Comparison of ENCODE assay signal across 23 cellular contexts in the genomic region with DNA sequence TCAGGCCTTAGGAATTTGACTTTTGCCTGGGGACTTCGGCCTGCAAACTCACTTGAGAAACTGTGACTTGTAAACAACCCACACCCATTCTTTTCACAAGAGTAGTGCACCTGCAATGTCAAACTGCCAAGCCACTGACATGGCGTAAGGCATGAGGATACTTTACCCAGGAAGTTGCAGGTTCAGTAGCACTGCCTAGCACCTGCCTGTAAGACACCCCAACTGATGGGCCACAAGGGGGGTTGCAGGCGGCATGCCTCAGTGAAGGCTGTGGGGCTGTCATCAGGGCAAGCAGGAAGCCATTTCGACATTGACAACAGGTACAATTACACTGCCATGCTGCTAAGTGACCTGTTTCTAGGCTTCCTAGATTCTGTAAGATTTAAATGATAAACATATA. TPM values are rescaled to one million over a fixed set of nuclear protein-coding genes. Genes with fewer than 3 reads are reported as not detected.
A peak's percentile ranks its signal among the peaks of the same experiment; 100 is the strongest.
DNase-seq lines count a peak whose midpoint lies in the region; ATAC-seq, FAIRE-seq and TF ChIP-seq lines count a peak whose summit lies in the region.
"Had no signal": no experiment of that assay in that cellular context is flagged by ENCODE, and none has a peak within 500 bp of the region (broad histone marks: within the 10 kb centered on the region; RNA-seq: fewer than 3 reads in every experiment).

No MANE protein-coding gene starts in this region.

- WGBS in thyroid gland, 2 donors: 89 to 100% methylated on average over 4 of the region's 4 CpGs

- H3K4me1 Mint-ChIP-seq in endothelial cell (ENCODE audit: unreplicated experiment): no peaks in the 10 kb centered on the region
- no peaks in the 10 kb centered on the region for H3K4me1 Mint-ChIP-seq in osteocyte (ENCODE audit: unreplicated experiment)
- H3K4me1 Mint-ChIP-seq in activated CD4-positive, alpha-beta T cell treated with anti-CD3 and anti-CD28 coated beads for 36 hours: no peaks in the 10 kb centered on the region
- H3K4me1 Mint-ChIP-seq: CD14-positive monocyte; CD4-positive, alpha-beta memory T cell had no signal

- no peaks in the 10 kb centered on the region for H4K20me1 ChIP-seq in DND-41 (ENCODE audit: insufficient read depth, low read length)
- H4K20me1 ChIP-seq: BLaER1 had no signal

- no peak for ATAC-seq in DND-41 (ENCODE audit: insufficient read depth, low read depth)
- ATAC-seq in activated CD4-positive, alpha-beta T cell treated with anti-CD3 and anti-CD28 coated beads for 36 hours: no peak

- H3K4me3 ChIP-seq in DND-41 (ENCODE audit: low read depth in 1 of 2, low read length in 2 of 2) (no peak overlapping the region), thyroid gland (replicated peaks in 1 of 3) (no peak overlapping the region)
- H3K4me3 ChIP-seq in Jurkat, Clone E6-1 (ENCODE audit: low read length): no peak overlapping the region
- H3K4me3 ChIP-seq: BLaER1, GM23248, HAP-1 had no signal

- POLR2A ChIA-PET in activated CD4-positive, alpha-beta T cell treated with anti-CD3 and anti-CD28 coated beads for 36 hours (lab: Charles Lee): no interaction called here

- H3K4me3 Mint-ChIP-seq in endothelial cell (ENCODE audit: unreplicated experiment) (peak overlapping the region; percentile 86), osteocyte (ENCODE audit: unreplicated experiment) (no peak overlapping the region)
- H3K4me3 Mint-ChIP-seq in activated CD4-positive, alpha-beta T cell treated with anti-CD3 and anti-CD28 coated beads for 36 hours: no peak overlapping the region
- H3K4me3 Mint-ChIP-seq: CD14-positive monocyte; CD4-positive, alpha-beta memory T cell had no signal

- no peak overlapping the region for H2AFZ ChIP-seq in DND-41 (ENCODE audit: low read depth, low read length)
- H2AFZ ChIP-seq: GM23248 had no signal

- peaks cover 81% of the 10 kb centered on the region for H3K36me3 Mint-ChIP-seq in endothelial cell (ENCODE audit: low read depth, unreplicated experiment)
- peaks cover 76% of the 10 kb centered on the region for H3K36me3 Mint-ChIP-seq in osteocyte (ENCODE audit: unreplicated experiment)
- peaks cover 92% of the 10 kb centered on the region for H3K36me3 Mint-ChIP-seq in activated CD4-positive, alpha-beta T cell treated with anti-CD3 and anti-CD28 coated beads for 36 hours (ENCODE audit: low read depth)

- TF ChIP-seq POLR2A in thyroid gland (IDR thresholded peaks at IDR 0.05): no peak

- no peaks in the 10 kb centered on the region for H3K79me2 ChIP-seq in DND-41 (ENCODE audit: insufficient read depth, low read length)

- CTCF ChIA-PET in activated CD4-positive, alpha-beta T cell treated with anti-CD3 and anti-CD28 coated beads for 36 hours (lab: Charles Lee): no interaction called here

- H3K9me3 Mint-ChIP-seq in endothelial cell (ENCODE audit: unreplicated experiment): peaks cover 31% of the 10 kb centered on the region
- H3K9me3 Mint-ChIP-seq in osteocyte (ENCODE audit: unreplicated experiment): peaks cover 17% of the 10 kb centered on the region
- H3K9me3 Mint-ChIP-seq in activated CD4-positive, alpha-beta T cell treated with anti-CD3 and anti-CD28 coated beads for 36 hours (ENCODE audit: low read depth): peaks cover 51% of the 10 kb centered on the region

- H3K4me2 ChIP-seq in DND-41 (ENCODE audit: insufficient read depth, low read length): no peak overlapping the region
- H3K4me2 ChIP-seq: BLaER1 had no signal

- H3K27me3 Mint-ChIP-seq in endothelial cell (ENCODE audit: unreplicated experiment): peaks cover 6% of the 10 kb centered on the region
- no peaks in the 10 kb centered on the region for H3K27me3 Mint-ChIP-seq in osteocyte (ENCODE audit: unreplicated experiment)
- no peaks in the 10 kb centered on the region for H3K27me3 Mint-ChIP-seq in activated CD4-positive, alpha-beta T cell treated with anti-CD3 and anti-CD28 coated beads for 36 hours
- H3K27me3 Mint-ChIP-seq: CD4-positive, alpha-beta memory T cell had no signal

- no peak for FAIRE-seq in HTR-8/SVneo (lab: Jason Lieb, UNC)
- FAIRE-seq: GM12892, GM18507 had no signal

- DNase-seq in DND-41: no peak
- DNase-seq in Jurkat, Clone E6-1 (ENCODE audit: low read depth, low spot score): peak; percentile 66
- no peak for DNase-seq in endothelial cell (ENCODE audit: low spot score)
- DNase-seq in osteocyte (ENCODE audit: extremely low spot score, unreplicated experiment): peak; percentile 73
- DNase-seq in thyroid gland: no peak
- DNase-seq in HTR-8/SVneo (ENCODE audit: insufficient read length, low spot score): no peak
- no peak for DNase-seq in activated CD4-positive, alpha-beta T cell treated with anti-CD3 and anti-CD28 coated beads for 36 hours
- DNase-seq in KG1 (lab: John Stamatoyannopoulos, UW): no peak
- DNase-seq: 8988T; CD4-positive, alpha-beta memory T cell; DMS153; DMS79 treated with DMSO at 0.1 percent for 48 hours; GDM1; GM23248; IMR-90 had no signal

- peaks cover 29% of the 10 kb centered on the region for H3K9me3 ChIP-seq in DND-41 (ENCODE audit: insufficient read depth, low read length, severe bottlenecking)
- no peaks in the 10 kb centered on the region for H3K9me3 ChIP-seq in thyroid gland

- H3K27ac ChIP-seq in DND-41 (ENCODE audit: low read length) (0 out of 2 replicates have a peak overlapping the region, but pooled peaks have one; percentile 5), thyroid gland (no peak overlapping the region)
- H3K27ac ChIP-seq: BLaER1, GM23248 had no signal

- no peaks in the 10 kb centered on the region for H3K27me3 ChIP-seq in DND-41 (ENCODE audit: insufficient read depth, low read length, poor library complexity)
- H3K27me3 ChIP-seq in thyroid gland: no peaks in the 10 kb centered on the region
- H3K27me3 ChIP-seq: BLaER1 had no signal

- H3K27ac Mint-ChIP-seq in endothelial cell (ENCODE audit: unreplicated experiment) (no peak overlapping the region), osteocyte (ENCODE audit: unreplicated experiment) (no peak overlapping the region)
- H3K27ac Mint-ChIP-seq in activated CD4-positive, alpha-beta T cell treated with anti-CD3 and anti-CD28 coated beads for 36 hours: no peak overlapping the region
- H3K27ac Mint-ChIP-seq: CD14-positive monocyte; CD4-positive, alpha-beta memory T cell had no signal

- no peak for TF ChIP-seq CTCF in DND-41 (IDR thresholded peaks at IDR 0.05; ENCODE audit: borderline replicate concordance, extremely low read depth, low read length, poor library complexity, severe bottlenecking)
- no peak for TF ChIP-seq CTCF in endothelial cell (IDR thresholded peaks at IDR 0.05; ENCODE audit: unreplicated experiment)
- no peak for TF ChIP-seq CTCF in osteocyte (IDR thresholded peaks at IDR 0.05)
- TF ChIP-seq CTCF in thyroid gland (IDR thresholded peaks at IDR 0.05): no peak

- H3K4me1 ChIP-seq in DND-41 (ENCODE audit: insufficient read depth, low read length) (no peaks in the 10 kb centered on the region), thyroid gland (no peaks in the 10 kb centered on the region)
- H3K4me1 ChIP-seq: BLaER1, HAP-1 had no signal

- H3K9ac ChIP-seq in DND-41 (ENCODE audit: low read depth, low read length): no peak overlapping the region
- H3K9ac ChIP-seq: BLaER1, GM23248 had no signal

- intact Hi-C loops in thyroid gland (cut with DNase I): loop anchor here (10.0 kb wide), 1 partner anchor 1166 kb away; no protein-coding TSS in a partner anchor
- intact Hi-C loops in activated CD4-positive, alpha-beta T cell treated with anti-CD3 and anti-CD28 coated beads for 36 hours (cut with DNase I, micrococcal nuclease): no loop called here

- peaks cover 72% of the 10 kb centered on the region for H3K36me3 ChIP-seq in DND-41 (ENCODE audit: insufficient read depth, low read length)
- peaks cover 25 to 31% of the 10 kb centered on the region in 2 donors for H3K36me3 ChIP-seq in thyroid gland

RNA-seq across cellular contexts. Expression of a gene that starts 41.3 kb away (rescaled TPM):
- 1.0 TPM for polyA plus RNA-seq in Jurkat, Clone E6-1 (2012; ENCODE audit: insufficient read depth, insufficient read length)
- total RNA-seq in endothelial cell (ENCODE audit: unreplicated experiment): 0.64 TPM
- not detected in 2 replicates for total RNA-seq in osteocyte
- 1 to 10 TPM in 3 of 4 donors, under 1 TPM in 1; 0.58 to 4.0 (median 2.1) TPM for total RNA-seq in thyroid gland
- not detected for total RNA-seq in activated CD4-positive, alpha-beta T cell treated with anti-CD3 and anti-CD28 coated beads for 36 hours
- total RNA-seq: A673; CD4-positive, alpha-beta memory T cell; GM23248; HT1080; IMR-90 had no signal
- polyA plus RNA-seq: AG04450; CD14-positive monocyte; CD4-positive, alpha-beta memory T cell; GM23248; IMR-90 had no signal

RNA-seq across cellular contexts. Expression of a gene that starts 41.6 kb away (rescaled TPM):
- polyA plus RNA-seq in Jurkat, Clone E6-1 (2012; ENCODE audit: insufficient read depth, insufficient read length): 46.4 TPM
- total RNA-seq in endothelial cell (ENCODE audit: unreplicated experiment) (51.5 TPM), osteocyte (30.0 and 31.8 TPM in 2 replicates), thyroid gland (10 to 100 TPM; 48.1 to 70.0 (median 54.2) TPM)
- 10 to 100 TPM; 37.0 to 38.1 TPM for total RNA-seq in activated CD4-positive, alpha-beta T cell treated with anti-CD3 and anti-CD28 coated beads for 36 hours

Comparison
In these comparisons a context has a peak if more than half of its experiments do, and no peak if none do; other contexts are left out.
1. DNase-seq: peak in Jurkat, Clone E6-1 (single experiment) and osteocyte (single experiment); none in DND-41 (single experiment), endothelial cell (single experiment), thyroid gland (0 of 2), HTR-8/SVneo (single experiment), activated CD4-positive, alpha-beta T cell treated with anti-CD3 and anti-CD28 coated beads for 36 hours (single experiment) and KG1 (single experiment).